Comparison of ENCODE assay signal across 17 cellular contexts in the genomic region with DNA sequence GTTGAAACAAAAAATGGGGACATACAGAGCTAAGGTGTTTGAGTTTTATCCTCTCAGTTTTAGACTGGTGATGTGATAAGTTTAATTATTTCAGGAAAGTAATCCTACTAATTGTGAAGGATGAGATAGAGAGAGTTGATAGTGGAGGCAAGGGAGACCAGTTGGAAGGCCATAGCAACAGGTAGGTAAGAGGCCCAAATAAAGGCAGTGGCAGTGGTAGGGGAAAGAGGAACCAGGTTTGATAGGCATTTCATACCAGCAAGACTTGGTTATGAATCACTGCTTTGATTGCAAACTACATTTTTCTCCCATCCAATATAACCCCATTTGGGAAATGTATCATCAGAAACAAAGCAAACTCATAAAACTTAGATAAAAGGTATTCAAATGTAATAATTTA.
DNase-seq lines count a peak whose midpoint lies in the region; ATAC-seq, FAIRE-seq and TF ChIP-seq lines count a peak whose summit lies in the region.
"Had no signal": no experiment of that assay in that cellular context is flagged by ENCODE, and none has a peak within 500 bp of the region (broad histone marks: within the 10 kb centered on the region; RNA-seq: fewer than 3 reads in every experiment).

No MANE protein-coding gene starts in this region.

- no peak for ATAC-seq in psoas muscle
- ATAC-seq: HepG2 had no signal

- H3K27me3 ChIP-seq in bronchial epithelial cell (ENCODE audit: control insufficient read depth, insufficient read depth, low read length) = no peaks in the 10 kb centered on the region
- no peaks in the 10 kb centered on the region for H3K27me3 ChIP-seq in keratinocyte (ENCODE audit: control insufficient read depth, extremely low read depth, insufficient read depth, low read length)
- no peaks in the 10 kb centered on the region for H3K27me3 ChIP-seq in prostate gland (replicated peaks; ENCODE audit: insufficient read depth)
- no peaks in the 10 kb centered on the region for H3K27me3 ChIP-seq in psoas muscle (ENCODE audit: insufficient read depth in 3 of 3, low read length in 2 of 3)
- H3K27me3 ChIP-seq: BLaER1 had no signal

- H3K27ac ChIP-seq in keratinocyte (ENCODE audit: control insufficient read depth, insufficient read depth, low read length) (no peak overlapping the region), prostate gland (no peak overlapping the region), psoas muscle (no peak overlapping the region)
- H3K27ac ChIP-seq: BLaER1 had no signal

- H3K9me3 ChIP-seq in keratinocyte (ENCODE audit: control insufficient read depth, low read depth, low read length) (no peaks in the 10 kb centered on the region), prostate gland (no peaks in the 10 kb centered on the region), psoas muscle (no peaks in the 10 kb centered on the region)
- H3K9me3 ChIP-seq: BLaER1 had no signal

- no peak for FAIRE-seq in bronchial epithelial cell (lab: Jason Lieb, UNC)
- FAIRE-seq in keratinocyte (lab: Jason Lieb, UNC) = peak; percentile 29
- FAIRE-seq: GM19239, HepG2, HTR-8/SVneo had no signal

- H2AFZ ChIP-seq in keratinocyte (ENCODE audit: control insufficient read depth, low read length) = peak overlapping the region; percentile 5

- H3K4me1 ChIP-seq in keratinocyte (ENCODE audit: control insufficient read depth, extremely low read depth, insufficient read depth, low read length) = peaks cover 29% of the 10 kb centered on the region
- H3K4me1 ChIP-seq in prostate gland (replicated peaks) = no peaks in the 10 kb centered on the region
- no peaks in the 10 kb centered on the region for H3K4me1 ChIP-seq in psoas muscle
- H3K4me1 ChIP-seq: BLaER1 had no signal

- intact Hi-C loops in prostate gland (cut with DNase I) = no loop called here
- intact Hi-C loops in psoas muscle (cut with DNase I) = no loop called here

- H3K4me3 ChIP-seq in bronchial epithelial cell (ENCODE audit: low read depth, low read length) (no peak overlapping the region), keratinocyte (ENCODE audit: control insufficient read depth in 2 of 3, extremely low read depth in 1 of 3, insufficient read depth in 2 of 3, low read depth in 1 of 3, low read length in 3 of 3) (no peak overlapping the region), prostate gland (no peak overlapping the region), psoas muscle (no peak overlapping the region)
- H3K4me3 ChIP-seq: BLaER1 had no signal

- no peaks in the 10 kb centered on the region for H4K20me1 ChIP-seq in keratinocyte (ENCODE audit: control insufficient read depth, extremely low read depth, insufficient read depth, low read length)
- H4K20me1 ChIP-seq: BLaER1 had no signal

- dilution Hi-C loops in keratinocyte (cut with MboI; ENCODE audit: extremely low pct_ligation_motif_present, low sequenced_read_pairs) = no loop called here

- H3K4me2 ChIP-seq in keratinocyte (ENCODE audit: control insufficient read depth, extremely low read depth, insufficient read depth, low read depth, low read length) = no peak overlapping the region
- H3K4me2 ChIP-seq: BLaER1 had no signal

- no peak overlapping the region for H3K9ac ChIP-seq in keratinocyte (ENCODE audit: control insufficient read depth, extremely low read depth, insufficient read depth, low read length)
- H3K9ac ChIP-seq: BLaER1 had no signal

- no peaks in the 10 kb centered on the region for H3K79me2 ChIP-seq in keratinocyte (ENCODE audit: control insufficient read depth, insufficient read depth, low read length)

- no peaks in the 10 kb centered on the region for H3K9me1 ChIP-seq in keratinocyte (ENCODE audit: control insufficient read depth, extremely low read depth, insufficient read depth, low read length)

- TF ChIP-seq POLR2A in prostate gland (IDR thresholded peaks at IDR 0.05) = no peak

- DNase-seq in NOMO-1 treated with DMSO at 0.1 percent for 48 hours (lab: John Stamatoyannopoulos, UW; ENCODE audit: unreplicated experiment) (peak; percentile 2), NOMO-1 (lab: John Stamatoyannopoulos, UW; ENCODE audit: unreplicated experiment in 2 of 2) (no peak), bronchial epithelial cell (ENCODE audit: low read depth) (peak; percentile 47), keratinocyte (ENCODE audit: low read depth, low spot score) (no peak), prostate gland (ENCODE audit: low spot score) (no peak), psoas muscle (no peak), nucleus accumbens (lab: John Stamatoyannopoulos, UW) (no peak)
- DNase-seq: 8988T; AML-193; CD8-positive, alpha-beta memory T cell; DMS53; GF-D8; HCEC 1CT had no signal

- TF ChIP-seq CTCF in bronchial epithelial cell (IDR thresholded peaks at IDR 0.05; ENCODE audit: insufficient read depth, low read length, severe bottlenecking) (no peak), keratinocyte (optimal IDR thresholded peaks at IDR 0.05 in 1 of 3, IDR thresholded peaks at IDR 0.05 in 1 of 3, conservative IDR thresholded peaks at IDR 0.05 in 1 of 3; ENCODE audit: extremely low read depth in 1 of 3, insufficient read depth in 2 of 3, low read length in 3 of 3) (no peak), prostate gland (IDR thresholded peaks at IDR 0.05) (no peak), psoas muscle (IDR thresholded peaks at IDR 0.05) (no peak)

- H3K36me3 ChIP-seq in bronchial epithelial cell (ENCODE audit: control insufficient read depth, insufficient read depth, low read length) (no peaks in the 10 kb centered on the region), keratinocyte (ENCODE audit: control insufficient read depth in 2 of 2, extremely low read depth in 1 of 2, insufficient read depth in 2 of 2, low read length in 2 of 2) (no peaks in the 10 kb centered on the region), prostate gland (no peaks in the 10 kb centered on the region), psoas muscle (ENCODE audit: insufficient read depth in 1 of 2, low read depth in 1 of 2) (no peaks in the 10 kb centered on the region)
- H3K36me3 ChIP-seq: BLaER1 had no signal

Comparison
In these comparisons a context has a peak if more than half of its experiments do, and no peak if none do; other contexts are left out.
1. DNase-seq: peak in NOMO-1 treated with DMSO at 0.1 percent for 48 hours (single experiment) and bronchial epithelial cell (single experiment); none in NOMO-1 (0 of 2), keratinocyte (single experiment), prostate gland (single experiment), psoas muscle (0 of 2) and nucleus accumbens (0 of 56).